ENCODE assay signal across 28 cellular contexts in the genomic region with DNA sequence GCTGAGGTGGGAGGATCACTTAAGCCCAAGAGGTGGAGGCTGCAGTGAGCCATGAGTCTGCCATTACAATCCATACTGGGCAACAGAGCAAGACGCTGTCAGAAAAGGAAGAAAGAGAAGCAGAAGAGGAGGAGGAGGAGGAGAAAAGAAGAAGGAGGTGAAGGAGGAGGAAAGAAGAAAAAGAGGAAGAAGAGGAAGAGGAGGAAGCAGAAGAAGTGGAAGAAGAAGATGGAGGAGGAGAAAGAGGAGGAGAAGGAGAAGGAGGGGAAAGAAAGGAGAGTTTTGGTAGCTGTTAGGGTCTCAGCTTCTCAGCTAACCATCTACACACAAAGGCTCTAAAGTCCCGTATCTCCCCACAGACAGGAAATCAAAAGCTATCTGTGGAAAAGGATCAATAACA.
"Had no signal": no experiment of that assay in that cellular context is flagged by ENCODE, and none has a peak within 500 bp of the region (broad histone marks: within the 10 kb centered on the region; RNA-seq: fewer than 3 reads in every experiment).

No MANE protein-coding gene starts in this region.

- H3K9me3 Mint-ChIP-seq: naive thymus-derived CD4-positive, alpha-beta T cell; natural killer cell; nephron; neural crest cell; stimulated activated effector memory CD8-positive, alpha-beta T cell treated with anti-CD3 and anti-CD28 coated beads, Interleukin-12 subunit alpha, Interleukin-12 subunit beta, amount 100 ng/mL, for 72 hours; stimulated activated naive B cell treated with anti-CD40 and anti-IgM and Interleukin-4, amounts not matched to agents 10 μg/mL and 1 μg/mL and 100 μg/mL, for 72 hours; stimulated activated naive CD8-positive, alpha-beta T cell treated with anti-CD3 and anti-CD28 coated beads, Interleukin-15, Interleukin-2, amounts not matched to agents 100 ng/mL and 50 ng/mL, for 24 hours had no signal

- H3K4me1 Mint-ChIP-seq: neural crest cell had no signal

- H3K9me3 ChIP-seq: neutrophil, pancreas, psoas muscle, right lobe of liver, sigmoid colon, stomach, thoracic aorta, thyroid gland, tibial nerve, upper lobe of left lung, vagina had no signal

- DNase-seq: naive thymus-derived CD4-positive, alpha-beta T cell; natural killer cell; nucleus accumbens; pancreas; psoas muscle; right cardiac atrium; right lobe of liver; small intestine; stimulated activated CD4-positive, alpha-beta T cell treated with anti-CD3 and anti-CD28 coated beads, Interleukin-15, amount 100 ng/mL, for 24 hours; stimulated activated CD4-positive, alpha-beta T cell treated with anti-CD3 and anti-CD28 coated beads, Interleukin-2, amount 100 ng/mL, for 24 hours; stimulated activated CD4-positive, alpha-beta T cell treated with anti-CD3 and anti-CD28 coated beads, Interleukin-2, amount 100 ng/mL, for 48 hours; stimulated activated CD4-positive, alpha-beta T cell treated with anti-CD3 and anti-CD28 coated beads, Interleukin-4, amount 100 ng/mL, for 24 hours; stimulated activated naive B cell treated with anti-CD40 and anti-IgM and Interleukin-4, amounts not matched to agents 10 μg/mL and 1 μg/mL and 100 μg/mL, for 72 hours; stimulated activated naive CD4-positive, alpha-beta T cell treated with Interleukin-2 at 50 U/mL for 16 hours; stomach; thyroid gland; trophoblast cell; upper lobe of left lung had no signal

- H3K27ac ChIP-seq: neutrophil, pancreas, psoas muscle, right lobe of liver, sigmoid colon, stomach, thoracic aorta, thyroid gland, tibial nerve, upper lobe of left lung, vagina had no signal

- H3K27me3 ChIP-seq: pancreas, right lobe of liver, sigmoid colon, thyroid gland, tibial nerve, upper lobe of left lung, vagina had no signal

- H3K36me3 ChIP-seq: neutrophil, pancreas, right lobe of liver, sigmoid colon, stomach, thoracic aorta, thyroid gland, tibial nerve, upper lobe of left lung, vagina had no signal

- H3K36me3 Mint-ChIP-seq: naive thymus-derived CD4-positive, alpha-beta T cell; natural killer cell; stimulated activated naive B cell treated with anti-CD40 and anti-IgM and Interleukin-4, amounts not matched to agents 10 μg/mL and 1 μg/mL and 100 μg/mL, for 72 hours had no signal

- H3K4me3 ChIP-seq: pancreas, psoas muscle, right lobe of liver, sigmoid colon, stomach, thoracic aorta, thyroid gland, tibial nerve, upper lobe of left lung, vagina had no signal

- FAIRE-seq: pancreas, small intestine, urothelium cell line had no signal

- ATAC-seq: naive thymus-derived CD4-positive, alpha-beta T cell; natural killer cell; pancreas; psoas muscle; right cardiac atrium; right lobe of liver; stimulated activated effector memory CD8-positive, alpha-beta T cell treated with anti-CD3 and anti-CD28 coated beads, Interleukin-12 subunit alpha, Interleukin-12 subunit beta, amount 100 ng/mL, for 72 hours; stimulated activated naive B cell treated with anti-CD40 and anti-IgM and Interleukin-4, amounts not matched to agents 10 μg/mL and 1 μg/mL and 100 μg/mL, for 72 hours had no signal

- H3K27me3 Mint-ChIP-seq: stimulated activated naive CD8-positive, alpha-beta T cell treated with anti-CD3 and anti-CD28 coated beads, Interleukin-15, Interleukin-2, amounts not matched to agents 100 ng/mL and 50 ng/mL, for 24 hours had no signal

- H3K27ac Mint-ChIP-seq: naive thymus-derived CD4-positive, alpha-beta T cell; natural killer cell; nephron; stimulated activated effector memory CD8-positive, alpha-beta T cell treated with anti-CD3 and anti-CD28 coated beads, Interleukin-12 subunit alpha, Interleukin-12 subunit beta, amount 100 ng/mL, for 72 hours; stimulated activated naive B cell treated with anti-CD40 and anti-IgM and Interleukin-4, amounts not matched to agents 10 μg/mL and 1 μg/mL and 100 μg/mL, for 72 hours; stimulated activated naive CD8-positive, alpha-beta T cell treated with anti-CD3 and anti-CD28 coated beads, Interleukin-15, Interleukin-2, amounts not matched to agents 100 ng/mL and 50 ng/mL, for 24 hours had no signal

- H3K4me3 Mint-ChIP-seq: naive thymus-derived CD4-positive, alpha-beta T cell; natural killer cell; nephron; neural crest cell; stimulated activated effector memory CD8-positive, alpha-beta T cell treated with anti-CD3 and anti-CD28 coated beads, Interleukin-12 subunit alpha, Interleukin-12 subunit beta, amount 100 ng/mL, for 72 hours; stimulated activated naive B cell treated with anti-CD40 and anti-IgM and Interleukin-4, amounts not matched to agents 10 μg/mL and 1 μg/mL and 100 μg/mL, for 72 hours; stimulated activated naive CD8-positive, alpha-beta T cell treated with anti-CD3 and anti-CD28 coated beads, Interleukin-15, Interleukin-2, amounts not matched to agents 100 ng/mL and 50 ng/mL, for 24 hours had no signal
